In the genomic region with DNA sequence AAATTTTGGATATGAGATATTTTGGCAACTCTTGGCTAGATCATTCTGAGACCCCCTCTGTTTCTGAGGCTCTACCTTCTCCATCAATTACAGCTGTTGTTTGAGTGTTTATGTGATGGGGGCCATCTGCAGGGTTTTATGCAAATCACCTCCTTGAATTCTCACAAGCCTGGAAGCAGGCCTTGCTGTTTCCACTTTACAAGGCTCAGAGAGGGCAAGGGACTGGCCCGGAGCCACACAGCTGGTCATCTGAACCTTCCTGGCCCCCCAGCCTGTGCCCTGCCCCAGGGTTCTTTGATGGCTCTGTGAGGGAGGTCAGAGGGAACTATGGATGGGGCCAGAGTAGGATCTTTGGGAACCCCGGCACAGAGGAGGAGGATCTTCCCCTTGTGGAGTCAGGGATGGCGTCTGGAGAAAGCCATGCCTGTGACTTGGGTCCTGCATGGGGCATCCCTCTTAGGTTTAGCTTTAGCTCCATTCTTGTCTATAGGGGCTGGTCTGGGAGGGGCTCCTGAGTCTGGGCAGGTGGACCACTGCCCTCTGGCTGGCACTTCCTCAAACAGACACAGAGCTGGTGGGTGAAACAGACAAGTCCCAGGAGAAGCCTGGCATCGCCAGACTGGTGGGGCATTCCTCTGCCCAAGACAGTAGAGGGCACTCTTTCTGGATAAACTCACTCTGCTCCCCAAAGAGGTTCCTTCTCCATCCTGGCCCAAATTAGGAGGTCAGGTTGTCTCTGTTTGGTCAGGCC, we compare ENCODE assay signal across 10 cellular contexts. TPM values are rescaled to one million over a fixed set of nuclear protein-coding genes. Genes with fewer than 3 reads are reported as not detected.
A peak's percentile ranks its signal among the peaks of the same experiment; 100 is the strongest.
DNase-seq lines count a peak whose midpoint lies in the region; ATAC-seq, FAIRE-seq and TF ChIP-seq lines count a peak whose summit lies in the region.
"Had no signal": no experiment of that assay in that cellular context is flagged by ENCODE, and none has a peak within 500 bp of the region (broad histone marks: within the 10 kb centered on the region; RNA-seq: fewer than 3 reads in every experiment).

No MANE protein-coding gene starts in this region.

- H3K4me3 Mint-ChIP-seq in stimulated activated naive CD8-positive, alpha-beta T cell treated with anti-CD3 and anti-CD28 coated beads, Interleukin-15, Interleukin-2, amounts not matched to agents 100 ng/mL and 50 ng/mL, for 24 hours: peak overlapping the region; percentile 49

- no peaks in the 10 kb centered on the region for H3K79me1 ChIP-seq in H1 (ENCODE audit: low read depth, low read length)

- H3K14ac ChIP-seq in H1 (ENCODE audit: insufficient read length): no peak overlapping the region

- no TSS peak for BruUV-seq in OCI-LY7 (replicated peaks; lab: Mats Ljungman, UMichigan)

- H3K4me1 Mint-ChIP-seq in stimulated activated naive CD8-positive, alpha-beta T cell treated with anti-CD3 and anti-CD28 coated beads, Interleukin-15, Interleukin-2, amounts not matched to agents 100 ng/mL and 50 ng/mL, for 24 hours (ENCODE audit: low read depth): peaks cover 95% of the 10 kb centered on the region

- H3K27ac ChIP-seq in OCI-LY7 (ENCODE audit: low read depth, low read length, poor library complexity, severe bottlenecking) (no peak overlapping the region), H1 (ENCODE audit: low read depth, low read length) (no peak overlapping the region)
- H3K27ac ChIP-seq: stomach had no signal

- no peak overlapping the region for H3K4ac ChIP-seq in H1 (replicated peaks; ENCODE audit: insufficient read length, low read depth, low read length)

- no peaks in the 10 kb centered on the region for H3K9me2 ChIP-seq in OCI-LY7 (ENCODE audit: insufficient read depth, low read length)

- no peaks in the 10 kb centered on the region for H3K27me3 Mint-ChIP-seq in stimulated activated naive CD8-positive, alpha-beta T cell treated with anti-CD3 and anti-CD28 coated beads, Interleukin-15, Interleukin-2, amounts not matched to agents 100 ng/mL and 50 ng/mL, for 24 hours

- no peaks in the 10 kb centered on the region for H3K23me2 ChIP-seq in H1 (ENCODE audit: low read depth, low read length)

- H3K79me2 ChIP-seq in OCI-LY7 (ENCODE audit: insufficient read depth, low read depth, low read length) (peaks cover 7% of the 10 kb centered on the region; the same call in 1 of the 2 replicates), H1 (ENCODE audit: control insufficient read depth in 1 of 2, insufficient read depth in 2 of 2, low read length in 2 of 2) (no peaks in the 10 kb centered on the region)

- H3K36me3 Mint-ChIP-seq in stimulated activated naive CD8-positive, alpha-beta T cell treated with anti-CD3 and anti-CD28 coated beads, Interleukin-15, Interleukin-2, amounts not matched to agents 100 ng/mL and 50 ng/mL, for 24 hours (ENCODE audit: low read depth): peaks cover 94% of the 10 kb centered on the region

- H2AK5ac ChIP-seq in H1 (ENCODE audit: low read depth, low read length): no peak overlapping the region

- ATAC-seq in left colon (no peak), HG03354 (IDR thresholded peaks at IDR 0.05; ENCODE audit: poor library complexity, severe bottlenecking, unreplicated experiment) (no peak)

- H3K27me3 ChIP-seq in H1 (replicated peaks in 1 of 4; ENCODE audit: control insufficient read depth in 3 of 4, extremely low read depth in 1 of 4, insufficient read depth in 3 of 4, low read length in 3 of 4): no peaks in the 10 kb centered on the region

- H3K9ac ChIP-seq in H1 (replicated peaks in 1 of 4; ENCODE audit: extremely low read depth in 1 of 4, low read depth in 3 of 4, low read length in 3 of 4): no peak overlapping the region

- peak; percentile 71 for TF ChIP-seq CTCF in OCI-LY7 (conservative IDR thresholded peaks at IDR 0.05; ENCODE audit: low read length)
- TF ChIP-seq CTCF in H1 (IDR thresholded peaks at IDR 0.05; ENCODE audit: control extremely low read depth in 1 of 3, insufficient read depth in 1 of 3, low read depth in 1 of 3, low read length in 3 of 3): peak; percentile 34 to 57 (median 49)

- H2BK120ac ChIP-seq in H1 (replicated peaks; ENCODE audit: low read depth, low read length): no peak overlapping the region

- H2AFZ ChIP-seq in OCI-LY7 (ENCODE audit: low read length): no peak overlapping the region
- no peak overlapping the region for H2AFZ ChIP-seq in H1 (ENCODE audit: low read length)

- intact Hi-C loops in OCI-LY7 (cut with micrococcal nuclease; ENCODE audit: unreplicated experiment): no loop called here
- intact Hi-C loops in left colon (cut with DNase I, micrococcal nuclease): no loop called here

- WGBS in H1 (ENCODE audit: extremely low coverage in 1 of 2, insufficient coverage in 1 of 2, insufficient read length in 1 of 2, insufficient replicate concordance in 2 of 2, low coverage in 1 of 2, low lambda C conversion rate in 2 of 2, missing lambda C conversion rate in 1 of 2), 2 experiments: 92% methylated on average over 4 of the region's 4 CpGs; no CpG with 5 or more reads in 1 of the 2 experiments

- H3K27ac Mint-ChIP-seq in stimulated activated naive CD8-positive, alpha-beta T cell treated with anti-CD3 and anti-CD28 coated beads, Interleukin-15, Interleukin-2, amounts not matched to agents 100 ng/mL and 50 ng/mL, for 24 hours: peak overlapping the region; percentile 83

- no peak for TF ChIP-seq EP300 in H1 (IDR thresholded peaks at IDR 0.05; ENCODE audit: borderline replicate concordance in 1 of 2, low read depth in 2 of 2, low read length in 2 of 2)

- H3K36me3 ChIP-seq in OCI-LY7 (ENCODE audit: insufficient read depth, low read length) (peaks cover 23% of the 10 kb centered on the region), H1 (ENCODE audit: control insufficient read depth in 2 of 4, insufficient read depth in 4 of 4, low read length in 3 of 4) (no peaks in the 10 kb centered on the region)
- H3K36me3 ChIP-seq: BE2C, stomach had no signal

- POLR2A ChIA-PET in OCI-LY7 (lab: Charles Lee): interaction anchor here (1.9 to 2.3 kb wide), 4 partner anchors 21 to 51 kb away, joined by 8 to 16 read pairs (median 13); partner anchors contain the start of gene IL21R
- POLR2A ChIA-PET in H1 (lab: Charles Lee; ENCODE audit: partially characterized antibody): no interaction called here

- H3K56ac ChIP-seq in H1 (replicated peaks; ENCODE audit: insufficient read length, low read depth, low read length): no peak overlapping the region

- H4K8ac ChIP-seq in H1 (ENCODE audit: extremely low read depth, insufficient read depth, low read length): no peak overlapping the region

- H3K9me3 ChIP-seq in OCI-LY7 (ENCODE audit: low read length) (peaks cover 6% of the 10 kb centered on the region; the same call in 1 of the 2 replicates), H1 (ENCODE audit: insufficient read depth in 2 of 2, low read depth in 1 of 2, low read length in 1 of 2) (0 out of 4 replicates have a peak, but pooled peaks cover 0 to 2% of the 10 kb centered on the region in 2 experiments)
- H3K9me3 ChIP-seq: BE2C had no signal

- peak; percentile 3 for DNase-seq in activated CD4-positive, alpha-beta T cell treated with anti-CD3 and anti-CD28 coated beads for 48 hours
- DNase-seq in activated CD4-positive, alpha-beta T cell treated with anti-CD3 and anti-CD28 coated beads, Interleukin-2, amount 50 U/mL, for 4 hours: no peak
- DNase-seq in OCI-LY7 (ENCODE audit: low spot score) (no peak), H1 (ENCODE audit: low read depth in 1 of 2, low spot score in 2 of 2) (peak in 1 of 2 experiments; percentile 46), left colon (no peak)
- DNase-seq in effector CD8-positive, alpha-beta T cell (lab: John Stamatoyannopoulos, UW): no peak
- DNase-seq: BE2C had no signal

- H2BK15ac ChIP-seq in H1 (ENCODE audit: low read length): no peak overlapping the region

- no peak for TF ChIP-seq POLR2A in H1 (IDR thresholded peaks at IDR 0.05; ENCODE audit: control extremely low read depth in 1 of 2, low read depth in 2 of 2, low read length in 2 of 2)

- no peaks in the 10 kb centered on the region for H4K20me1 ChIP-seq in OCI-LY7 (ENCODE audit: insufficient read depth, low read length)
- H4K20me1 ChIP-seq in H1 (replicated peaks in 1 of 2; ENCODE audit: control insufficient read depth in 1 of 2, insufficient read depth in 2 of 2, low read length in 2 of 2): no peaks in the 10 kb centered on the region

- no peak overlapping the region for H2BK12ac ChIP-seq in H1 (ENCODE audit: low read depth, low read length)

- H3K23ac ChIP-seq in H1 (ENCODE audit: insufficient read length): no peak overlapping the region

- no peak overlapping the region for H4K91ac ChIP-seq in H1 (replicated peaks; ENCODE audit: insufficient read length, low read length)

- no peak overlapping the region for H2BK5ac ChIP-seq in H1 (ENCODE audit: low read depth, low read length)

- FAIRE-seq in H1 (lab: Jason Lieb, UNC): no peak

- H3K18ac ChIP-seq in H1 (ENCODE audit: extremely low read depth, low read length): no peak overlapping the region

- peak overlapping the region; percentile 61 for H3K4me2 ChIP-seq in OCI-LY7 (ENCODE audit: low read length)
- H3K4me2 ChIP-seq in H1 (ENCODE audit: insufficient read depth in 1 of 2, low read depth in 2 of 2, low read length in 2 of 2): no peak overlapping the region

- no peaks in the 10 kb centered on the region for H3K9me3 Mint-ChIP-seq in stimulated activated naive CD8-positive, alpha-beta T cell treated with anti-CD3 and anti-CD28 coated beads, Interleukin-15, Interleukin-2, amounts not matched to agents 100 ng/mL and 50 ng/mL, for 24 hours

- H3K4me1 ChIP-seq in OCI-LY7 (ENCODE audit: insufficient read depth, low read length, poor library complexity, severe bottlenecking) (peaks cover 74% of the 10 kb centered on the region), H1 (replicated peaks in 1 of 4; ENCODE audit: control insufficient read depth in 3 of 4, insufficient read depth in 4 of 4, low read length in 3 of 4) (no peaks in the 10 kb centered on the region)
- H3K4me1 ChIP-seq: BE2C, stomach had no signal

- H2BK20ac ChIP-seq in H1 (ENCODE audit: low read length): no peak overlapping the region

- CTCF ChIA-PET in OCI-LY7 (lab: Charles Lee; ENCODE audit: unreplicated experiment) (interaction anchor here (1.1 to 2.4 kb wide), 5 partner anchors 22 to 157 kb away, joined by 3 to 11 read pairs (median 5); no protein-coding TSS in a partner anchor), H1 (lab: Charles Lee; ENCODE audit: partially characterized antibody) (interaction anchor here (0.8 to 1.2 kb wide), 6 partner anchors 17 to 100 kb away, joined by 3 to 4 read pairs (median 4); no protein-coding TSS in a partner anchor)

- no peak overlapping the region for H4K5ac ChIP-seq in H1 (ENCODE audit: insufficient read length, low read depth, low read length)

- TF ChIP-seq RAD21 in H1 (IDR thresholded peaks at IDR 0.05 in 1 of 2, conservative IDR thresholded peaks at IDR 0.05 in 1 of 2; ENCODE audit: low read depth in 2 of 2, low read length in 2 of 2): peak; percentile 8 to 20; a peak in 2 of 4 replicates

- H3K4me3 ChIP-seq in OCI-LY7 (ENCODE audit: low read depth, low read length, poor library complexity, severe bottlenecking) (peak overlapping the region; percentile 6), H1 (ENCODE audit: extremely low read depth in 1 of 4, insufficient read depth in 2 of 4, low read depth in 3 of 4, low read length in 4 of 4) (no peak overlapping the region)
- H3K4me3 ChIP-seq: stomach had no signal

RNA-seq across cellular contexts. Expression of gene IL21R, which starts 26.2 kb away (rescaled TPM):
- 10.0 and 10.9 TPM in 2 replicates for total RNA-seq in OCI-LY7 (2014; rRNA removed; shearing (Covaris generic))
- total RNA-seq in OCI-LY7 (2022): 36.7 and 47.0 TPM in 2 replicates
- 0.34 TPM in 2 replicates for total RNA-seq in H1 (2021; fragmentation: NEBNext Ultra II Directional; extraction: Animal tissue kit (Norgen Biotek cat#: 25700))
- polyA plus RNA-seq in H1 (2011; rRNA removed): 0.70 and 0.75 TPM in 2 replicates
- polyA plus RNA-seq in H1 (2011; cell fraction: cytosol; rRNA removed): 0.79 TPM
- 0.43 TPM for polyA plus RNA-seq in H1 (2011; cell fraction: nucleus; rRNA removed)
- polyA plus RNA-seq in H1 (2012, experiment 1 of 2): 0.29 to 0.58 TPM (median 0.34 TPM) in 4 replicates
- polyA plus RNA-seq in H1 (2012, experiment 2 of 2): 0.33 TPM
- 0.97 TPM for polyA plus RNA-seq in H1 (2013, experiment 1 of 2)
- polyA plus RNA-seq in H1 (2013, experiment 2 of 2): 0.96 TPM
- polyA minus RNA-seq in H1 (2011; rRNA and poly(A)+ RNA removed): 1.1 and 1.9 TPM in 2 replicates
- not detected for polyA minus RNA-seq in H1 (2011; cell fraction: cytosol; rRNA and poly(A)+ RNA removed)
- polyA minus RNA-seq in H1 (2011; cell fraction: nucleus; rRNA and poly(A)+ RNA removed): not detected
- total RNA-seq in left colon: 1 to 10 TPM in 1 of 2 donors, under 1 TPM in 1; 0.40 to 1.0 TPM
